24 cellular contexts compared by ENCODE assay signal in genomic region chr2:48098539-48098938, GRCh38.
"Had no signal": no experiment of that assay in that cellular context is flagged by ENCODE, and none has a peak within 500 bp of the region (broad histone marks: within the 10 kb centered on the region; RNA-seq: fewer than 3 reads in every experiment).

No MANE protein-coding gene starts in this region.

- DNase-seq: activated CD4-positive, alpha-beta memory T cell treated with anti-CD3 and anti-CD28 coated beads, Interleukin-2, amount 10 ng/mL, durations not matched to agents 7 days and 5 days; activated CD4-positive, alpha-beta T cell treated with anti-CD3 and anti-CD28 coated beads for 1 hour; activated CD4-positive, alpha-beta T cell treated with anti-CD3 and anti-CD28 coated beads for 4 hours; activated CD4-positive, alpha-beta T cell treated with anti-CD3 and anti-CD28 coated beads, Interleukin-2, amount 10 ng/mL, durations not matched to agents 7 days and 5 days; activated CD4-positive, alpha-beta T cell treated with anti-CD3 and anti-CD28 coated beads, Interleukin-2, amount 50 U/mL, for 4 hours; activated effector memory CD4-positive, alpha-beta T cell treated with Interleukin-2 at 50 U/mL for 16 hours; activated gamma-delta T cell treated with Interleukin-2 at 50 U/mL for 16 hours; activated naive CD4-positive, alpha-beta T cell treated with anti-CD3 and anti-CD28 coated beads, Interleukin-2, amount 50 U/mL, for 16 hours; activated naive CD4-positive, alpha-beta T cell treated with Interleukin-2 at 50 U/mL for 16 hours; activated T-cell treated with anti-CD3 and anti-CD28 coated beads, Interleukin-2, amount 50 U/mL, for 4 hours; amniotic stem cell; anterior cingulate cortex; caudate nucleus; cortex of kidney; dermis blood vessel endothelial cell; effector CD8-positive, alpha-beta T cell; foreskin fibroblast; head of caudate nucleus; hippocampal formation; T-helper 2 cell had no signal

- ATAC-seq: activated T-cell treated with anti-CD3 and anti-CD28 coated beads, Interleukin-2, amount 50 U/mL, for 4 hours; activated T-helper 17 cell treated with anti-CD3 and anti-CD28 coated beads, Interleukin-2, amount 50 U/mL, for 72 hours; esophagus mucosa; WTC11 had no signal

- H3K27ac ChIP-seq: VCaP had no signal
